In genomic region chr22:49511393-49512189, GRCh38 we compare ENCODE assay signal across 8 cellular contexts.
DNase-seq lines count a peak whose midpoint lies in the region; ATAC-seq and FAIRE-seq lines count a peak whose summit lies in the region.
"Not testable (repeated sequence)": the region's sequence is repeated elsewhere in the genome, so short reads cannot be mapped to it uniquely, and the experiment has no call there.

No MANE protein-coding gene starts in this region.

- peak overlapping the region; percentile 44 for H3K27ac Mint-ChIP-seq in T-helper 17 cell
- peak overlapping the region; percentile 86 for H3K27ac Mint-ChIP-seq in activated naive CD8-positive, alpha-beta T cell

- peaks cover 17% of the 10 kb centered on the region for H3K9me3 Mint-ChIP-seq in activated naive CD8-positive, alpha-beta T cell (ENCODE audit: low read depth)

- peak; percentile 92 for FAIRE-seq in GM18507 (lab: Jason Lieb, UNC)
- not testable (repeated sequence) for FAIRE-seq in small intestine (lab: Jason Lieb, UNC)

- peak overlapping the region; percentile 48 to 88 (median 81); a peak in 21 of 22 replicates for H3K27ac ChIP-seq in BLaER1 treated with 17β-estradiol and CSF1 and Interleukin-3, amounts not matched to agents 10 nM and 100 nM
- H3K27ac ChIP-seq in small intestine (ENCODE audit: low read depth in 1 of 2, low read length in 1 of 2) = peak overlapping the region in 1 of 2 donors; percentile 65

- not testable (repeated sequence) for ATAC-seq in T-helper 17 cell

- H3K9me3 ChIP-seq in BLaER1 treated with 17β-estradiol and CSF1 and Interleukin-3, amounts not matched to agents 10 nM and 100 nM (replicated peaks in 1 of 11) = peaks cover 9 to 26% (median 16%) of the 10 kb centered on the region in 11 experiments; a peak in 20 of 22 replicates
- not testable (repeated sequence) for H3K9me3 ChIP-seq in T-helper 17 cell (ENCODE audit: control insufficient read depth, low read length, poor library complexity, severe bottlenecking); small intestine (ENCODE audit: control insufficient read depth, low read depth)

- not testable (repeated sequence) for H4K20me1 ChIP-seq in BLaER1 treated with 17β-estradiol and CSF1 and Interleukin-3, amounts not matched to agents 10 nM and 100 nM

- peak overlapping the region in 1 of 10 experiments; percentile 0; a peak in 4 of 20 replicates for H3K4me3 ChIP-seq in BLaER1 treated with 17β-estradiol and CSF1 and Interleukin-3, amounts not matched to agents 10 nM and 100 nM
- not testable (repeated sequence) for H3K4me3 ChIP-seq in small intestine (ENCODE audit: low read depth in 1 of 2, low read length in 2 of 2)

- peaks cover 37 to 54% (median 48%) of the 10 kb centered on the region in 10 experiments for H3K4me1 ChIP-seq in BLaER1 treated with 17β-estradiol and CSF1 and Interleukin-3, amounts not matched to agents 10 nM and 100 nM
- H3K4me1 ChIP-seq in small intestine (ENCODE audit: control insufficient read depth in 2 of 2, insufficient read depth in 1 of 2, low read depth in 1 of 2, low read length in 1 of 2) = not testable (repeated sequence)

- H3K27me3 ChIP-seq in BLaER1 treated with 17β-estradiol and CSF1 and Interleukin-3, amounts not matched to agents 10 nM and 100 nM; small intestine (ENCODE audit: control insufficient read depth in 2 of 2, insufficient read depth in 2 of 2, low read length in 2 of 2): not testable (repeated sequence)

- not testable (repeated sequence) for DNase-seq in GM18507 (ENCODE audit: extremely low spot score, insufficient read length, low read depth); T-helper 17 cell
- DNase-seq in NAMALWA (ENCODE audit: low spot score) (peak; percentile 47), germinal center (ENCODE audit: low spot score) (peak; percentile 48), small intestine (peak; percentile 18)
- DNase-seq in activated T-cell treated with anti-CD3 and anti-CD28 coated beads, Interleukin-2, amount 50 U/mL, for 1 hour = peak; percentile 24

- not testable (repeated sequence) for H3K27me3 Mint-ChIP-seq in T-helper 17 cell; activated naive CD8-positive, alpha-beta T cell

- peak overlapping the region; percentile 4 to 91 (median 62); a peak in 21 of 22 replicates for H3K4me2 ChIP-seq in BLaER1 treated with 17β-estradiol and CSF1 and Interleukin-3, amounts not matched to agents 10 nM and 100 nM

- H3K36me3 Mint-ChIP-seq in T-helper 17 cell (ENCODE audit: low read depth) = not testable (repeated sequence)
- peaks cover 25% of the 10 kb centered on the region for H3K36me3 Mint-ChIP-seq in activated naive CD8-positive, alpha-beta T cell

- not testable (repeated sequence) for H3K4me1 Mint-ChIP-seq in T-helper 17 cell
- H3K4me1 Mint-ChIP-seq in activated naive CD8-positive, alpha-beta T cell (ENCODE audit: low read depth) = peaks cover 12% of the 10 kb centered on the region

- not testable (repeated sequence) for H3K36me3 ChIP-seq in BLaER1 treated with 17β-estradiol and CSF1 and Interleukin-3, amounts not matched to agents 10 nM and 100 nM; small intestine (ENCODE audit: control insufficient read depth in 2 of 2, insufficient read depth in 2 of 2, low read length in 2 of 2)

- H3K4me3 Mint-ChIP-seq in T-helper 17 cell = peak overlapping the region; percentile 42
- not testable (repeated sequence) for H3K4me3 Mint-ChIP-seq in activated naive CD8-positive, alpha-beta T cell

- peak overlapping the region in 5 of 11 experiments; percentile 26 to 70 (median 39); a peak in 11 of 22 replicates for H3K9ac ChIP-seq in BLaER1 treated with 17β-estradiol and CSF1 and Interleukin-3, amounts not matched to agents 10 nM and 100 nM

- WGBS in small intestine, 3 donors = 84 to 91% (median 85%) methylated on average over 5 of the region's 5 CpGs
